Comparison of ENCODE assay signal across 8 cellular contexts in genomic region chr5:38557309-38557710, GRCh38. TPM values are rescaled to one million over a fixed set of nuclear protein-coding genes. Genes with fewer than 3 reads are reported as not detected.
DNase-seq lines count a peak whose midpoint lies in the region; TF ChIP-seq lines count a peak whose summit lies in the region.

No MANE protein-coding gene starts in this region.

- H3K9me3 Mint-ChIP-seq in activated naive CD4-positive, alpha-beta T cell treated with anti-CD3 and anti-CD28 coated beads, Interleukin-2, amount 10 ng/mL, durations not matched to agents 7 days and 5 days, result no peaks in the 10 kb centered on the region
- no peaks in the 10 kb centered on the region for H3K9me3 Mint-ChIP-seq in chondrocyte (ENCODE audit: low read depth)

- no peaks in the 10 kb centered on the region for H3K36me3 ChIP-seq in uterus

- no peak for TF ChIP-seq POLR2A in uterus (IDR thresholded peaks at IDR 0.05)

- no peaks in the 10 kb centered on the region for H3K4me1 ChIP-seq in uterus

- peaks cover 58% of the 10 kb centered on the region for H3K27me3 Mint-ChIP-seq in activated naive CD4-positive, alpha-beta T cell treated with anti-CD3 and anti-CD28 coated beads, Interleukin-2, amount 10 ng/mL, durations not matched to agents 7 days and 5 days
- peaks cover 4% of the 10 kb centered on the region for H3K27me3 Mint-ChIP-seq in chondrocyte (ENCODE audit: low read depth)

- no peak for DNase-seq in activated naive CD4-positive, alpha-beta T cell treated with anti-CD3 and anti-CD28 coated beads, Interleukin-2, amount 10 ng/mL, durations not matched to agents 7 days and 5 days
- DNase-seq in activated naive CD4-positive, alpha-beta T cell treated with anti-CD3 and anti-CD28 coated beads, Interleukin-2, amount 50 U/mL, for 16 hours, result no peak
- DNase-seq in chondrocyte (ENCODE audit: low spot score) (no peak), midbrain (lab: John Stamatoyannopoulos, UW) (peak; percentile 61), uterus (peak in 1 of 2 donors; percentile 67), NOMO-1 (lab: John Stamatoyannopoulos, UW; ENCODE audit: unreplicated experiment in 2 of 2) (no peak), NCI-H526 (lab: John Stamatoyannopoulos, UW) (no peak), GM20000 (ENCODE audit: low spot score) (no peak)

- H3K27ac ChIP-seq in uterus, result peak overlapping the region; percentile 99 to 100

- CTCF ChIA-PET in activated naive CD4-positive, alpha-beta T cell treated with anti-CD3 and anti-CD28 coated beads, Interleukin-2, amount 10 ng/mL, durations not matched to agents 7 days and 5 days (lab: Charles Lee), result interaction anchor here (1.0 to 1.5 kb wide), 2 partner anchors 116 to 124 kb away, joined by 3 to 4 read pairs; no protein-coding TSS in a partner anchor

- no peaks in the 10 kb centered on the region for H3K36me3 Mint-ChIP-seq in activated naive CD4-positive, alpha-beta T cell treated with anti-CD3 and anti-CD28 coated beads, Interleukin-2, amount 10 ng/mL, durations not matched to agents 7 days and 5 days
- no peaks in the 10 kb centered on the region for H3K36me3 Mint-ChIP-seq in chondrocyte (ENCODE audit: low read depth)

- H3K4me3 ChIP-seq in uterus, result peak overlapping the region; percentile 80 to 97

- no peaks in the 10 kb centered on the region for H3K9me3 ChIP-seq in uterus

- H3K27me3 ChIP-seq in uterus, result no peaks in the 10 kb centered on the region

- H3K27ac Mint-ChIP-seq in activated naive CD4-positive, alpha-beta T cell treated with anti-CD3 and anti-CD28 coated beads, Interleukin-2, amount 10 ng/mL, durations not matched to agents 7 days and 5 days, result no peak overlapping the region
- peak overlapping the region; percentile 76 for H3K27ac Mint-ChIP-seq in chondrocyte (ENCODE audit: unreplicated experiment)

- TF ChIP-seq CTCF in chondrocyte (IDR thresholded peaks at IDR 0.05) (peak; percentile 12), uterus (IDR thresholded peaks at IDR 0.05) (no peak), GM20000 (IDR thresholded peaks at IDR 0.05; ENCODE audit: extremely low read depth, missing control alignments) (no peak)

- intact Hi-C loops in uterus (cut with DNase I; ENCODE audit: low total_unique reads), result no loop called here

- H3K4me1 Mint-ChIP-seq in activated naive CD4-positive, alpha-beta T cell treated with anti-CD3 and anti-CD28 coated beads, Interleukin-2, amount 10 ng/mL, durations not matched to agents 7 days and 5 days, result peaks cover 10% of the 10 kb centered on the region
- peaks cover 16% of the 10 kb centered on the region for H3K4me1 Mint-ChIP-seq in chondrocyte (ENCODE audit: low read depth)

- H3K4me3 Mint-ChIP-seq in activated naive CD4-positive, alpha-beta T cell treated with anti-CD3 and anti-CD28 coated beads, Interleukin-2, amount 10 ng/mL, durations not matched to agents 7 days and 5 days, result peak overlapping the region; percentile 70
- H3K4me3 Mint-ChIP-seq in chondrocyte (ENCODE audit: unreplicated experiment), result peak overlapping the region; percentile 91

RNA-seq across cellular contexts. Expression of gene LIFR, which starts 0.9 kb away (rescaled TPM):
- 5.9 to 7.5 TPM (median 6.6 TPM) in 3 replicates for total RNA-seq in chondrocyte
- 100 to 1,000 TPM; 141 to 310 (median 232) TPM for total RNA-seq in uterus

Comparison
In these comparisons a context has a peak if more than half of its experiments do, and no peak if none do; other contexts are left out.
1. RNA of gene LIFR, which starts 0.9 kb away (total RNA-seq): 141 to 310 TPM in uterus; 5.9 to 7.5 TPM in chondrocyte; every median in the first group is over 10 times any median in the second.